ENCODE assay signal across 8 cellular contexts in genomic region chr9:98974994-98975712, GRCh38. TPM values are rescaled to one million over a fixed set of nuclear protein-coding genes. Genes with fewer than 3 reads are reported as not detected.
A peak's percentile ranks its signal among the peaks of the same experiment; 100 is the strongest.
DNase-seq lines count a peak whose midpoint lies in the region; ATAC-seq, FAIRE-seq and TF ChIP-seq lines count a peak whose summit lies in the region.

No MANE protein-coding gene starts in this region.

- no peak for FAIRE-seq in GM19239 (lab: Jason Lieb, UNC)

- H3K4me1 ChIP-seq in BLaER1 (peaks cover 40% of the 10 kb centered on the region), endodermal cell (ENCODE audit: control insufficient read depth, insufficient read depth, low read length) (peaks cover 13% of the 10 kb centered on the region)

- peaks cover 29% of the 10 kb centered on the region for H4K20me1 ChIP-seq in BLaER1

- H3K27ac Mint-ChIP-seq in endodermal cell (no peak overlapping the region), mesothelial cell of epicardium (no peak overlapping the region)

- H3K4me3 Mint-ChIP-seq in endodermal cell (no peak overlapping the region), mesothelial cell of epicardium (no peak overlapping the region)

- peaks cover 39% of the 10 kb centered on the region for H3K27me3 Mint-ChIP-seq in endodermal cell (ENCODE audit: insufficient read depth)
- H3K27me3 Mint-ChIP-seq in mesothelial cell of epicardium (ENCODE audit: low read depth), result peaks cover 36% of the 10 kb centered on the region

- H3K27ac ChIP-seq in BLaER1 (no peak overlapping the region), endodermal cell (ENCODE audit: low read depth, low read length) (no peak overlapping the region)

- H3K36me3 ChIP-seq in BLaER1 (no peaks in the 10 kb centered on the region), endodermal cell (ENCODE audit: control insufficient read depth, insufficient read depth, low read length) (no peaks in the 10 kb centered on the region)

- H3K4me1 Mint-ChIP-seq in endodermal cell (peaks cover 12% of the 10 kb centered on the region), mesothelial cell of epicardium (peaks cover 4% of the 10 kb centered on the region)

- peak overlapping the region; percentile 71 for H3K4me2 ChIP-seq in BLaER1

- no peaks in the 10 kb centered on the region for H3K36me3 Mint-ChIP-seq in endodermal cell (ENCODE audit: low read depth)
- no peaks in the 10 kb centered on the region for H3K36me3 Mint-ChIP-seq in mesothelial cell of epicardium

- no peak overlapping the region for H3K9ac ChIP-seq in BLaER1
- no peak overlapping the region for H3K9ac ChIP-seq in endodermal cell (ENCODE audit: extremely low read depth, low read length, poor library complexity, severe bottlenecking)

- no peaks in the 10 kb centered on the region for H3K9me3 Mint-ChIP-seq in endodermal cell
- H3K9me3 Mint-ChIP-seq in mesothelial cell of epicardium, result no peaks in the 10 kb centered on the region

- no peak overlapping the region for H3K4me3 ChIP-seq in BLaER1
- no peak overlapping the region for H3K4me3 ChIP-seq in endodermal cell (ENCODE audit: low read length)

- peaks cover 34% of the 10 kb centered on the region for H3K27me3 ChIP-seq in BLaER1
- peaks cover 27% of the 10 kb centered on the region for H3K27me3 ChIP-seq in endodermal cell (ENCODE audit: control insufficient read depth, insufficient read depth, low read length, poor library complexity, severe bottlenecking)

- H3K9me3 ChIP-seq in BLaER1 (no peaks in the 10 kb centered on the region), endodermal cell (ENCODE audit: control insufficient read depth, low read length) (no peaks in the 10 kb centered on the region)

- WGBS in endodermal cell (ENCODE audit: insufficient coverage in 1 of 2, insufficient read length in 1 of 2), 2 experiments, result 21 to 29% methylated on average over 16 to 33 of the region's 33 CpGs

- TF ChIP-seq CTCF in endodermal cell (conservative IDR thresholded peaks at IDR 0.05), result peak; percentile 99
- peak; percentile 94 for TF ChIP-seq CTCF in mesothelial cell of epicardium (IDR thresholded peaks at IDR 0.05; ENCODE audit: unreplicated experiment)

- peak; percentile 82 for DNase-seq in GM19239 (ENCODE audit: insufficient read length, low spot score)
- DNase-seq in NCI-H748 (lab: John Stamatoyannopoulos, UW; ENCODE audit: unreplicated experiment), result peak; percentile 81
- peak; percentile 56 to 57 for DNase-seq in activated CD8-positive, alpha-beta memory T cell treated with anti-CD3 and anti-CD28 coated beads for 4 hours (ENCODE audit: low read depth in 2 of 2)
- peak; percentile 98 for DNase-seq in endodermal cell
- DNase-seq in mesothelial cell of epicardium (ENCODE audit: low spot score in 2 of 2, unreplicated experiment in 2 of 2), result peak; percentile 72 to 95
- peak; percentile 46 to 48 for DNase-seq in stimulated activated CD8-positive, alpha-beta memory T cell treated with anti-CD3 and anti-CD28 coated beads, Interleukin-15, amount 100 ng/mL, for 4 hours (ENCODE audit: low read depth in 2 of 2)

- peak; percentile 95 for ATAC-seq in HG03432 (IDR thresholded peaks at IDR 0.05; ENCODE audit: unreplicated experiment)

RNA-seq across cellular contexts. Expression of gene COL15A1, which starts 31.4 kb away (rescaled TPM):
- under 1 TPM in 1 of 2 donors, not detected in 1; 0.27 TPM for total RNA-seq in endodermal cell
- 0.39 TPM for polyA plus RNA-seq in endodermal cell (2013, experiment 1 of 2)
- 0.33 TPM for polyA plus RNA-seq in endodermal cell (2013, experiment 2 of 2)
- total RNA-seq in mesothelial cell of epicardium, result 42.4 to 51.0 TPM (median 50.1 TPM) in 3 replicates

Comparison
In these comparisons a context has a peak if more than half of its experiments do, and no peak if none do; other contexts are left out.
1. DNase-seq: peak in every context shown above with its lines; median percentile 98 in endodermal cell; 84 in mesothelial cell of epicardium; 82 in GM19239; 81 in NCI-H748; 56 in activated CD8-positive, alpha-beta memory T cell treated with anti-CD3 and anti-CD28 coated beads for 4 hours; 47 in stimulated activated CD8-positive, alpha-beta memory T cell treated with anti-CD3 and anti-CD28 coated beads, Interleukin-15, amount 100 ng/mL, for 4 hours.
2. RNA of gene COL15A1, which starts 31.4 kb away (total RNA-seq): 42.4 to 51.0 TPM in mesothelial cell of epicardium; 0.27 TPM in endodermal cell; every median in the first group is over 10 times any median in the second.